Comparison of ENCODE assay signal across 8 cellular contexts in the genomic region with DNA sequence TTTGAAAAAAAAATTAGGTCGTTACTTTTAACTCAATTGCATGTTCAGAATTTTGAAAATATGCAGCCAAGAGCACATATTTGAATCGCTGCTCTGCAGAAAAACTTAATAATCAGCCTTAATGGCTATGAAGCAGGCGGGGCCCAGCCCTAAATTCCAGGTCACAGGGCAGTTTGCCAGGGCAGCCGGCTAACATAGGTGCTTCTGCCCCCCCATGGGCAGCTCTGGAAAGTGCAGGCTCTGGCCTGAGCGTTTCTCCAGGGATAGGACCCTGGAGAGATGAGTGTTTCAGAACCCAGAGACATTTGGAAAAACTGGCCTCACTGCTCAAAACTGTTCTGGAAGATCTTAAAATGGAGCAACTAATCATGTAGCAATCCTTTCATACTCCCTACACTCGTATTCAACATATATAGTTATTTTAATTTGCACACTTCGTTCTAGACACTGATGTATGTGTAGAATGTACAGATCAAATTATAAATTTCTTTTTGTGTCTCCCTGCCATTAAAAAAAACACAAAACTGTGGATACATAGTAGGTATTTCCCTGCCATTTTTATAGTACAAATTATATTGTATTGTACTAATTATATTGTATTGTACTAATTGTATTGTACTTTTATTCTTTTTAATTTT. TPM values are rescaled to one million over a fixed set of nuclear protein-coding genes. Genes with fewer than 3 reads are reported as not detected.
DNase-seq lines count a peak whose midpoint lies in the region; ATAC-seq lines count a peak whose summit lies in the region.

No MANE protein-coding gene starts in this region.

- peak; percentile 68 for DNase-seq in DMS79 (lab: John Stamatoyannopoulos, UW)
- DNase-seq in NCI-H460 (ENCODE audit: extremely low read depth, low read depth): peak; percentile 89
- DNase-seq in activated CD4-positive, alpha-beta T cell treated with anti-CD3 and anti-CD28 coated beads for 24 hours (ENCODE audit: low read depth in 2 of 2): peak; percentile 75 to 79
- peak; percentile 76 for DNase-seq in cerebellar cortex (ENCODE audit: low spot score)
- DNase-seq in left lobe of liver (ENCODE audit: low spot score): peak; percentile 89
- DNase-seq in stimulated activated CD4-positive, alpha-beta T cell treated with anti-CD3 and anti-CD28 coated beads, Interleukin-4, amount 100 ng/mL, for 1 hour: peak; percentile 81

- ATAC-seq in HG02763 (IDR thresholded peaks at IDR 0.05; ENCODE audit: unreplicated experiment) (peak; percentile 65), left lobe of liver (peak; percentile 100), GM21390 (IDR thresholded peaks at IDR 0.05; ENCODE audit: unreplicated experiment) (no peak)

RNA-seq across cellular contexts. Expression of gene PTGR2, which starts 26.0 kb away (rescaled TPM):
- total RNA-seq in NCI-H460 (2014; rRNA removed; shearing (Covaris generic)): 9.6 and 12.8 TPM in 2 replicates
- 8.7 and 22.8 TPM in 2 replicates for polyA plus RNA-seq in NCI-H460 (2014; cell fraction: nucleus; rRNA removed)
- 10.9 TPM for total RNA-seq in left lobe of liver
